Comparison of ENCODE assay signal across 23 cellular contexts in genomic region chr1:7268983-7269382, GRCh38.
"Had no signal": no experiment of that assay in that cellular context is flagged by ENCODE, and none has a peak within 500 bp of the region (broad histone marks: within the 10 kb centered on the region; RNA-seq: fewer than 3 reads in every experiment).

No MANE protein-coding gene starts in this region.

- H3K4me1 Mint-ChIP-seq: memory B cell; naive thymus-derived CD4-positive, alpha-beta T cell; stimulated activated naive CD8-positive, alpha-beta T cell treated with anti-CD3 and anti-CD28 coated beads, Interleukin-15, amount 100 ng/mL, for 72 hours had no signal

- H3K36me3 Mint-ChIP-seq: neural progenitor cell had no signal

- H3K27ac ChIP-seq: coronary artery, lower lobe of right lung, neural progenitor cell, prostate gland, right atrium auricular region, suprapubic skin, transverse colon, upper lobe of right lung, vagina had no signal

- H3K4me3 Mint-ChIP-seq: effector memory CD8-positive, alpha-beta T cell; memory B cell; naive thymus-derived CD4-positive, alpha-beta T cell; nephron; neural progenitor cell; stimulated activated naive CD8-positive, alpha-beta T cell treated with anti-CD3 and anti-CD28 coated beads, Interleukin-15, amount 100 ng/mL, for 72 hours had no signal

- H3K36me3 ChIP-seq: lower lobe of right lung, neural progenitor cell, prostate gland, right atrium auricular region, suprapubic skin, transverse colon, upper lobe of right lung, vagina had no signal

- H3K4me3 ChIP-seq: coronary artery, lower lobe of right lung, neural progenitor cell, prostate gland, right atrium auricular region, smooth muscle cell, suprapubic skin, transverse colon, upper lobe of right lung, vagina had no signal

- H3K27ac Mint-ChIP-seq: effector memory CD8-positive, alpha-beta T cell; memory B cell; naive thymus-derived CD4-positive, alpha-beta T cell; nephron; neural progenitor cell; stimulated activated naive CD8-positive, alpha-beta T cell treated with anti-CD3 and anti-CD28 coated beads, Interleukin-15, amount 100 ng/mL, for 72 hours had no signal

- H3K9ac ChIP-seq: neural progenitor cell had no signal

- H3K27me3 Mint-ChIP-seq: memory B cell had no signal

- H3K9me3 ChIP-seq: prostate gland, vagina had no signal

- H3K27me3 ChIP-seq: neural progenitor cell, right atrium auricular region, transverse colon, vagina had no signal

- H3K4me1 ChIP-seq: lower lobe of right lung, prostate gland, right atrium auricular region, suprapubic skin, upper lobe of right lung, vagina had no signal

- DNase-seq: dermis blood vessel endothelial cell; effector memory CD8-positive, alpha-beta T cell; erythroblast; left ventricle myocardium superior; lower lobe of right lung; naive thymus-derived CD4-positive, alpha-beta T cell; stimulated activated CD4-positive, alpha-beta T cell treated with anti-CD3 and anti-CD28 coated beads, Interleukin-12 subunit alpha, Interleukin-12 subunit beta, amount 100 ng/mL, for 4 hours; stimulated activated CD4-positive, alpha-beta T cell treated with anti-CD3 and anti-CD28 coated beads, Interleukin-1b, Interleukin-23, amount 100 ng/mL, for 48 hours; stimulated activated CD4-positive, alpha-beta T cell treated with anti-CD3 and anti-CD28 coated beads, Interleukin-4, amount 100 ng/mL, for 1 hour; stimulated activated CD8-positive, alpha-beta memory T cell treated with anti-CD3 and anti-CD28 coated beads, Interleukin-4, amount 100 ng/mL, for 48 hours; stimulated activated naive CD4-positive, alpha-beta T cell; stimulated activated naive CD8-positive, alpha-beta T cell treated with anti-CD3 and anti-CD28 coated beads, Interleukin-15, amount 100 ng/mL, for 72 hours; transverse colon; upper lobe of right lung had no signal
